18 cellular contexts compared by ENCODE assay signal in genomic region chr6:112237066-112237465, GRCh38. TPM values are rescaled to one million over a fixed set of nuclear protein-coding genes. Genes with fewer than 3 reads are reported as not detected.
DNase-seq lines count a peak whose midpoint lies in the region; ATAC-seq and TF ChIP-seq lines count a peak whose summit lies in the region.
"Had no signal": no experiment of that assay in that cellular context is flagged by ENCODE, and none has a peak within 500 bp of the region (broad histone marks: within the 10 kb centered on the region; RNA-seq: fewer than 3 reads in every experiment).

No MANE protein-coding gene starts in this region.

- H3K27me3 Mint-ChIP-seq in neural crest cell (ENCODE audit: low read depth) (no peaks in the 10 kb centered on the region), WTC11 (ENCODE audit: low read depth) (no peaks in the 10 kb centered on the region)

- no peaks in the 10 kb centered on the region for H3K36me3 ChIP-seq in ascending aorta
- no peaks in the 10 kb centered on the region for H3K36me3 ChIP-seq in tibial nerve

- no peak for DNase-seq in ascending aorta (ENCODE audit: low spot score in 2 of 2)
- peak; percentile 54 for DNase-seq in fibroblast of villous mesenchyme (ENCODE audit: low read depth)
- no peak for DNase-seq in neural crest cell (ENCODE audit: low read depth, low spot score)
- no peak for DNase-seq in tibial nerve (ENCODE audit: low spot score in 2 of 2)
- DNase-seq in NCI-H1417 treated with DMSO at 0.1 percent for 48 hours (lab: John Stamatoyannopoulos, UW) = no peak
- no peak for DNase-seq in WTC11 (ENCODE audit: low spot score)
- DNase-seq: activated naive CD8-positive, alpha-beta T cell treated with anti-CD3 and anti-CD28 coated beads, Interleukin-2, amount 10 ng/mL, durations not matched to agents 7 days and 5 days; Calu3; endodermal cell; mammary epithelial cell; NCI-H2227 treated with DMSO at 0.1 percent for 48 hours had no signal

- CTCF ChIA-PET in WTC11 (lab: Charles Lee) = no interaction called here

- H3K9me3 ChIP-seq in ascending aorta (no peaks in the 10 kb centered on the region), tibial nerve (no peaks in the 10 kb centered on the region)

- no peaks in the 10 kb centered on the region for H3K27me3 ChIP-seq in ascending aorta
- no peaks in the 10 kb centered on the region for H3K27me3 ChIP-seq in tibial nerve

- intact Hi-C loops in ascending aorta (cut with DNase I) = no loop called here

- H3K27ac Mint-ChIP-seq in neural crest cell (ENCODE audit: unreplicated experiment) (peak overlapping the region; percentile 19), WTC11 (no peak overlapping the region)
- H3K27ac Mint-ChIP-seq: activated naive CD8-positive, alpha-beta T cell treated with anti-CD3 and anti-CD28 coated beads, Interleukin-2, amount 10 ng/mL, durations not matched to agents 7 days and 5 days; activated T-helper 1 cell treated with anti-CD3 and anti-CD28 coated beads, Interleukin-12 subunit alpha, Interleukin-12 subunit beta, Interleukin-2, Interleukin-4 antibody, amounts not matched to agents 30 ng/mL and 10 ng/mL and 1 ng/mL, durations not matched to agents 14 hours and 24 hours and 36 hours; B cell; endodermal cell; T-helper 1 cell treated with Interleukin-12 subunit alpha and Interleukin-12 subunit beta and Interleukin-4 antibody, amounts not matched to agents 30 μg/mL and 1 μg/mL, for 36 hours had no signal

- WGBS in tibial nerve, 2 donors = 47 to 48% methylated on average over 4 of the region's 4 CpGs

- H3K4me1 Mint-ChIP-seq in neural crest cell (no peaks in the 10 kb centered on the region), WTC11 (no peaks in the 10 kb centered on the region)
- H3K4me1 Mint-ChIP-seq: B cell; central memory CD8-positive, alpha-beta T cell had no signal

- TF ChIP-seq EP300 in tibial nerve (IDR thresholded peaks at IDR 0.05) = peak in 1 of 2 donors; percentile 14

- no peak for TF ChIP-seq POLR2A in tibial nerve (IDR thresholded peaks at IDR 0.05)

- ATAC-seq in GM21825 (IDR thresholded peaks at IDR 0.05; ENCODE audit: unreplicated experiment) (no peak), WTC11 (no peak), HG02642 (IDR thresholded peaks at IDR 0.05; ENCODE audit: poor library complexity, unreplicated experiment) (no peak)

- peak overlapping the region; percentile 54 to 57 for H3K27ac ChIP-seq in ascending aorta
- peak overlapping the region in 3 of 4 donors; percentile 2 to 84 (median 81) for H3K27ac ChIP-seq in tibial nerve
- H3K27ac ChIP-seq: VCaP had no signal

- H3K4me1 ChIP-seq in ascending aorta (peaks cover 3 to 34% of the 10 kb centered on the region in 2 donors), tibial nerve (peaks cover 0 to 98% (median 39%) of the 10 kb centered on the region in 4 donors)

- no peak overlapping the region for H3K4me3 ChIP-seq in ascending aorta
- H3K4me3 ChIP-seq in fibroblast of villous mesenchyme (ENCODE audit: low read depth, low read length) = no peak overlapping the region
- no peak overlapping the region for H3K4me3 ChIP-seq in tibial nerve

- no peak for TF ChIP-seq CTCF in ascending aorta (IDR thresholded peaks at IDR 0.05)
- TF ChIP-seq CTCF in fibroblast of villous mesenchyme (IDR thresholded peaks at IDR 0.05; ENCODE audit: insufficient read depth, low read depth, low read length) = no peak
- no peak for TF ChIP-seq CTCF in neural crest cell (conservative IDR thresholded peaks at IDR 0.05)
- TF ChIP-seq CTCF in tibial nerve (IDR thresholded peaks at IDR 0.05) = no peak
- TF ChIP-seq CTCF in WTC11 (IDR thresholded peaks at IDR 0.05) = no peak

- POLR2A ChIA-PET in WTC11 (lab: Charles Lee) = no interaction called here

- H3K4me3 Mint-ChIP-seq in neural crest cell = no peak overlapping the region
- H3K4me3 Mint-ChIP-seq in WTC11 = no peak overlapping the region
- H3K4me3 Mint-ChIP-seq: activated naive CD8-positive, alpha-beta T cell treated with anti-CD3 and anti-CD28 coated beads, Interleukin-2, amount 10 ng/mL, durations not matched to agents 7 days and 5 days; activated T-helper 1 cell treated with anti-CD3 and anti-CD28 coated beads, Interleukin-12 subunit alpha, Interleukin-12 subunit beta, Interleukin-2, Interleukin-4 antibody, amounts not matched to agents 30 ng/mL and 10 ng/mL and 1 ng/mL, durations not matched to agents 14 hours and 24 hours and 36 hours; B cell; central memory CD8-positive, alpha-beta T cell; endodermal cell; T-helper 1 cell treated with Interleukin-12 subunit alpha and Interleukin-12 subunit beta and Interleukin-4 antibody, amounts not matched to agents 30 μg/mL and 1 μg/mL, for 36 hours had no signal

- H3K9me3 Mint-ChIP-seq in neural crest cell = no peaks in the 10 kb centered on the region
- no peaks in the 10 kb centered on the region for H3K9me3 Mint-ChIP-seq in WTC11
- H3K9me3 Mint-ChIP-seq: activated naive CD8-positive, alpha-beta T cell treated with anti-CD3 and anti-CD28 coated beads, Interleukin-2, amount 10 ng/mL, durations not matched to agents 7 days and 5 days; activated T-helper 1 cell treated with anti-CD3 and anti-CD28 coated beads, Interleukin-12 subunit alpha, Interleukin-12 subunit beta, Interleukin-2, Interleukin-4 antibody, amounts not matched to agents 30 ng/mL and 10 ng/mL and 1 ng/mL, durations not matched to agents 14 hours and 24 hours and 36 hours; central memory CD8-positive, alpha-beta T cell; endodermal cell; T-helper 1 cell treated with Interleukin-12 subunit alpha and Interleukin-12 subunit beta and Interleukin-4 antibody, amounts not matched to agents 30 μg/mL and 1 μg/mL, for 36 hours had no signal

- H3K36me3 Mint-ChIP-seq in neural crest cell (ENCODE audit: low read depth) (peaks cover 9% of the 10 kb centered on the region), WTC11 (no peaks in the 10 kb centered on the region)

TF ChIP-seq in WTC11, 78 proteins besides CTCF, POLR2A, EP300 and RAD21:
- no peak for TF ChIP-seq HMGXB4 (CRISPR knock-in tag; IDR thresholded peaks at IDR 0.05)
- TF ChIP-seq TCF7 (CRISPR knock-in tag; IDR thresholded peaks at IDR 0.05; ENCODE audit: low read depth) = no peak
- no peak for TF ChIP-seq PRRX2 (CRISPR knock-in tag; IDR thresholded peaks at IDR 0.05)
- TF ChIP-seq AFF4 (CRISPR knock-in tag; IDR thresholded peaks at IDR 0.05; ENCODE audit: borderline replicate concordance) = no peak
- no peak for TF ChIP-seq SOX15 (CRISPR knock-in tag; IDR thresholded peaks at IDR 0.05)
- TF ChIP-seq OVOL2 (CRISPR knock-in tag; IDR thresholded peaks at IDR 0.05; ENCODE audit: borderline replicate concordance) = no peak
- no peak for TF ChIP-seq NR3C1 (CRISPR knock-in tag; conservative IDR thresholded peaks at IDR 0.05; ENCODE audit: low read depth)
- no peak for TF ChIP-seq IRF2 (CRISPR knock-in tag; IDR thresholded peaks at IDR 0.05; ENCODE audit: borderline replicate concordance, low read depth)

RNA-seq across cellular contexts. Expression of gene LAMA4, which starts 17.3 kb away (rescaled TPM):
- 49.0 TPM for total RNA-seq in ascending aorta
- 197 and 481 TPM in 2 replicates for total RNA-seq in fibroblast of villous mesenchyme
- 14.7 and 18.0 TPM in 2 replicates for total RNA-seq in neural crest cell
- 100 to 1,000 TPM; 229 to 524 (median 468) TPM for total RNA-seq in tibial nerve
- total RNA-seq in WTC11 (2021) = 1.6 to 2.6 TPM (median 1.7 TPM) in 3 replicates
- total RNA-seq: activated naive CD8-positive, alpha-beta T cell treated with anti-CD3 and anti-CD28 coated beads, Interleukin-2, amount 10 ng/mL, durations not matched to agents 7 days and 5 days; activated T-helper 1 cell treated with anti-CD3 and anti-CD28 coated beads, Interleukin-12 subunit alpha, Interleukin-12 subunit beta, Interleukin-2, Interleukin-4 antibody, amounts not matched to agents 30 ng/mL and 10 ng/mL and 1 ng/mL, durations not matched to agents 14 hours and 24 hours and 36 hours; B cell had no signal
